16 cellular contexts compared by ENCODE assay signal in the genomic region with DNA sequence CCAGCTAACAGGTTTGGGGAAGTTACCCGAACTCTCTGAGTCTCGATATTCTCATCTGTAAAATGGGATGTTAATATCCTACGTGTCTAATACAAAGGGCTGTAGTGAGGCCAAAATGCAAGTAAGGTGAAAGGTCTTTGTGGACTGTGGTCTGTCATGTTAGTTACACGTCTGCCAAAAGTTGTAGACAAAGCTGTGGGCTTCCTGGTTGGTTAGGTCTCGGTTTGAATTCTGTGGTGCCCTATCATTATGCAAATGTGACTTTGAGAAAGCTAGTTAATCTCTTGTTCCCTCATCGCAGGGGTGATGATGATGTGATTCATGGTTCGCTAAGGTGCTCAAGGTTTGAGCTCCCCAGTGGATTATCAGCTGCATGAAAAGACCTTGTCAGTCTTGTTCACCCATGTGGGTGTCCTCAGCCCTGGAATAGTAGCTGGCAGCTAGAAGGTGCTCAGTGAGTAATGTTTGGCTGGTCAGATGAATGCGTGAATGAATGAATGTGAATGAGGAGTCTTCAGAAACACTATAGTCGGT. TPM values are rescaled to one million over a fixed set of nuclear protein-coding genes. Genes with fewer than 3 reads are reported as not detected.
DNase-seq lines count a peak whose midpoint lies in the region; ATAC-seq, FAIRE-seq and TF ChIP-seq lines count a peak whose summit lies in the region.
"Had no signal": no experiment of that assay in that cellular context is flagged by ENCODE, and none has a peak within 500 bp of the region (broad histone marks: within the 10 kb centered on the region; RNA-seq: fewer than 3 reads in every experiment).

No MANE protein-coding gene starts in this region.

- no peak for TF ChIP-seq POLR2A in tibial nerve (IDR thresholded peaks at IDR 0.05)

- H3K27me3 ChIP-seq in Karpas-422 (ENCODE audit: low read length) (no peaks in the 10 kb centered on the region), bronchial epithelial cell (ENCODE audit: control insufficient read depth, insufficient read depth, low read length) (no peaks in the 10 kb centered on the region), tibial nerve (no peaks in the 10 kb centered on the region)
- H3K27me3 ChIP-seq: BE2C had no signal

- no peak overlapping the region for H3K4me3 Mint-ChIP-seq in osteocyte (ENCODE audit: unreplicated experiment)
- no peak overlapping the region for H3K4me3 Mint-ChIP-seq in activated CD8-positive, alpha-beta memory T cell treated with anti-CD3 and anti-CD28 coated beads, Interleukin-2, amount 10 ng/mL, durations not matched to agents 7 days and 5 days
- H3K4me3 Mint-ChIP-seq: GM23338 had no signal

- H3K9me3 ChIP-seq in Karpas-422 (ENCODE audit: low read length) (no peaks in the 10 kb centered on the region), tibial nerve (no peaks in the 10 kb centered on the region)
- H3K9me3 ChIP-seq: BE2C had no signal

- TF ChIP-seq CTCF in bronchial epithelial cell (IDR thresholded peaks at IDR 0.05; ENCODE audit: insufficient read depth, low read length, severe bottlenecking) (no peak), osteocyte (IDR thresholded peaks at IDR 0.05) (no peak), tibial nerve (IDR thresholded peaks at IDR 0.05) (no peak)

- 89 to 92% methylated on average over 9 of the region's 9 CpGs for WGBS in tibial nerve, 2 donors

- CTCF ChIA-PET in activated CD8-positive, alpha-beta memory T cell treated with anti-CD3 and anti-CD28 coated beads, Interleukin-2, amount 10 ng/mL, durations not matched to agents 7 days and 5 days (lab: Charles Lee): interaction anchor here (1.1 kb wide), 1 partner anchor 14 kb away, joined by 3 read pairs; no protein-coding TSS in a partner anchor

- H3K36me3 Mint-ChIP-seq in osteocyte (ENCODE audit: unreplicated experiment): peaks cover 77% of the 10 kb centered on the region
- peaks cover 9% of the 10 kb centered on the region for H3K36me3 Mint-ChIP-seq in activated CD8-positive, alpha-beta memory T cell treated with anti-CD3 and anti-CD28 coated beads, Interleukin-2, amount 10 ng/mL, durations not matched to agents 7 days and 5 days

- H3K27ac ChIP-seq in Karpas-422 (ENCODE audit: low read length) (no peak overlapping the region), tibial nerve (peak overlapping the region in 3 of 4 donors; percentile 73 to 96 (median 92))

- FAIRE-seq in bronchial epithelial cell (lab: Jason Lieb, UNC): peak; percentile 83
- FAIRE-seq: GM12892 had no signal

- H3K4me1 Mint-ChIP-seq in osteocyte (ENCODE audit: unreplicated experiment): peaks cover 54% of the 10 kb centered on the region
- H3K4me1 Mint-ChIP-seq in activated CD8-positive, alpha-beta memory T cell treated with anti-CD3 and anti-CD28 coated beads, Interleukin-2, amount 10 ng/mL, durations not matched to agents 7 days and 5 days: peaks cover 26% of the 10 kb centered on the region
- H3K4me1 Mint-ChIP-seq: GM23338 had no signal

- no peak overlapping the region for H3K4me2 ChIP-seq in Karpas-422 (ENCODE audit: low read depth, low read length, poor library complexity, severe bottlenecking)
- H3K4me2 ChIP-seq: GM23338 had no signal

- H3K4me3 ChIP-seq in Karpas-422 (ENCODE audit: low read length) (no peak overlapping the region), bronchial epithelial cell (ENCODE audit: low read depth, low read length) (no peak overlapping the region), tibial nerve (no peak overlapping the region)
- H3K4me3 ChIP-seq: GM23338 had no signal

- no peak overlapping the region for H2AFZ ChIP-seq in Karpas-422 (ENCODE audit: low read length)
- H2AFZ ChIP-seq: GM23338 had no signal

- H3K36me3 ChIP-seq in Karpas-422 (ENCODE audit: insufficient read depth, low read length) (peaks cover 48% of the 10 kb centered on the region), bronchial epithelial cell (ENCODE audit: control insufficient read depth, insufficient read depth, low read length) (peaks cover 1% of the 10 kb centered on the region), tibial nerve (peaks cover 0 to 54% (median 0%) of the 10 kb centered on the region in 3 donors)

- DNase-seq in Karpas-422 (peak; percentile 45), bronchial epithelial cell (ENCODE audit: low read depth) (no peak), osteocyte (ENCODE audit: extremely low spot score, unreplicated experiment) (no peak), tibial nerve (ENCODE audit: low spot score in 2 of 2) (no peak), NCI-H2196 (lab: John Stamatoyannopoulos, UW; ENCODE audit: unreplicated experiment) (no peak)
- no peak for DNase-seq in activated CD8-positive, alpha-beta memory T cell treated with anti-CD3 and anti-CD28 coated beads, Interleukin-2, amount 10 ng/mL, durations not matched to agents 7 days and 5 days
- DNase-seq: BE2C, KG1, NCI-H1092, NCI-H146, NCI-H2081 treated with DMSO at 0.1 percent for 48 hours, NCI-H510A treated with DMSO at 0.1 percent for 48 hours, NCI-H82 had no signal

- ATAC-seq in HG02588 (IDR thresholded peaks at IDR 0.05; ENCODE audit: unreplicated experiment): no peak
- ATAC-seq in activated CD8-positive, alpha-beta memory T cell treated with anti-CD3 and anti-CD28 coated beads, Interleukin-2, amount 10 ng/mL, durations not matched to agents 7 days and 5 days: no peak
- ATAC-seq: GM23338 had no signal

- no peaks in the 10 kb centered on the region for H3K9me2 ChIP-seq in Karpas-422 (replicated peaks; ENCODE audit: insufficient read depth, low read length)

- peaks cover 7% of the 10 kb centered on the region; the same call in 1 of the 2 replicates for H3K79me2 ChIP-seq in Karpas-422 (ENCODE audit: low read length)

- no peak for TF ChIP-seq EP300 in tibial nerve (IDR thresholded peaks at IDR 0.05)

- no peaks in the 10 kb centered on the region for H3K27me3 Mint-ChIP-seq in osteocyte (ENCODE audit: unreplicated experiment)
- no peaks in the 10 kb centered on the region for H3K27me3 Mint-ChIP-seq in activated CD8-positive, alpha-beta memory T cell treated with anti-CD3 and anti-CD28 coated beads, Interleukin-2, amount 10 ng/mL, durations not matched to agents 7 days and 5 days

- no peaks in the 10 kb centered on the region for H3K9me3 Mint-ChIP-seq in osteocyte (ENCODE audit: unreplicated experiment)
- H3K9me3 Mint-ChIP-seq in activated CD8-positive, alpha-beta memory T cell treated with anti-CD3 and anti-CD28 coated beads, Interleukin-2, amount 10 ng/mL, durations not matched to agents 7 days and 5 days (ENCODE audit: low read depth): no peaks in the 10 kb centered on the region
- H3K9me3 Mint-ChIP-seq: GM23338 had no signal

- H3K27ac Mint-ChIP-seq in osteocyte (ENCODE audit: unreplicated experiment): peak overlapping the region; percentile 2
- H3K27ac Mint-ChIP-seq in activated CD8-positive, alpha-beta memory T cell treated with anti-CD3 and anti-CD28 coated beads, Interleukin-2, amount 10 ng/mL, durations not matched to agents 7 days and 5 days: no peak overlapping the region
- H3K27ac Mint-ChIP-seq: GM23338 had no signal

- peaks cover 81% of the 10 kb centered on the region for H4K20me1 ChIP-seq in Karpas-422 (ENCODE audit: insufficient read depth, low read depth, low read length)

- H3K4me1 ChIP-seq in Karpas-422 (ENCODE audit: low read length): no peaks in the 10 kb centered on the region
- H3K4me1 ChIP-seq in tibial nerve: peaks cover 0 to 74% (median 12%) of the 10 kb centered on the region in 4 donors
- H3K4me1 ChIP-seq: BE2C had no signal

- no peak overlapping the region for H3K9ac ChIP-seq in Karpas-422 (ENCODE audit: low read length)

RNA-seq across cellular contexts. Expression of a gene that starts 23.1 kb away (rescaled TPM):
- total RNA-seq in Karpas-422 (2014; rRNA removed; shearing (Covaris generic); ENCODE audit: low replicate concordance): 188 and 234 TPM in 2 replicates
- total RNA-seq in bronchial epithelial cell (6.5 and 7.6 TPM in 2 replicates), osteocyte (142 and 146 TPM in 2 replicates), tibial nerve (100 to 1,000 TPM; 182 to 554 (median 315) TPM)
- 10 to 100 TPM; 14.3 to 28.5 TPM for total RNA-seq in activated CD8-positive, alpha-beta memory T cell treated with anti-CD3 and anti-CD28 coated beads, Interleukin-2, amount 10 ng/mL, durations not matched to agents 7 days and 5 days
